Comparison of ENCODE assay signal across 1 cellular context in the genomic region with DNA sequence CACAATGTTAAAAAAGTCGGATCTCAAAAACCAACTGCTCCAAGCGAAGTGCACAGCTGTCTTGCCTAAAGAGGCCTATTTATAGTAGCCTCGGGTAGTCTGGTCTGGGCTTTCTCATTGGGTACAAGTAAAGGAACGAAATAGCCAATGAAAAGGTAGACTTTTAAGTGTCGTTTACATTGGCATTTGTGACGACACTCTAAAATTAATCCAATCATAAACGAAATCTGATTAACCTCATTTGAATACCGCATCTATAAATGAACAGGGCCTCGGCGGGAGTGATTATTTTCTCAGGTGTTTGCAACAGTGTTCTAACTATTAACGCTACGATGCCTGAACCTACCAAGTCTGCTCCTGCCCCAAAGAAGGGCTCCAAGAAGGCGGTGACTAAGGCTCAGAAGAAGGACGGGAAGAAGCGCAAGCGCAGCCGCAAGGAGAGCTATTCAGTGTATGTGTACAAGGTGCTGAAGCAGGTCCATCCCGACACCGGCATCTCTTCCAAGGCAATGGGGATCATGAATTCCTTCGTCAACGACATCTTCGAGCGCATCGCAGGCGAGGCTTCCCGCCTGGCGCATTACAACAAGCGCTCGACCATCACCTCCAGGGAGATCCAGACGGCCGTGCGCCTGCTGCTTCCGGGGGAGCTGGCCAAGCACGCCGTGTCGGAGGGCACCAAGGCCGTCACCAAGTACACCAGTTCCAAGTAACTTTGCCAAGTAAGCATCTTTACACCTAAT.
TF ChIP-seq lines count a peak whose summit lies in the region.

No MANE protein-coding gene starts in this region.

TF ChIP-seq in HepG2, 621 proteins besides CTCF, POLR2A, EP300 and RAD21 (continued from another document and continues in another):
- TF ChIP-seq, protein P1, sequence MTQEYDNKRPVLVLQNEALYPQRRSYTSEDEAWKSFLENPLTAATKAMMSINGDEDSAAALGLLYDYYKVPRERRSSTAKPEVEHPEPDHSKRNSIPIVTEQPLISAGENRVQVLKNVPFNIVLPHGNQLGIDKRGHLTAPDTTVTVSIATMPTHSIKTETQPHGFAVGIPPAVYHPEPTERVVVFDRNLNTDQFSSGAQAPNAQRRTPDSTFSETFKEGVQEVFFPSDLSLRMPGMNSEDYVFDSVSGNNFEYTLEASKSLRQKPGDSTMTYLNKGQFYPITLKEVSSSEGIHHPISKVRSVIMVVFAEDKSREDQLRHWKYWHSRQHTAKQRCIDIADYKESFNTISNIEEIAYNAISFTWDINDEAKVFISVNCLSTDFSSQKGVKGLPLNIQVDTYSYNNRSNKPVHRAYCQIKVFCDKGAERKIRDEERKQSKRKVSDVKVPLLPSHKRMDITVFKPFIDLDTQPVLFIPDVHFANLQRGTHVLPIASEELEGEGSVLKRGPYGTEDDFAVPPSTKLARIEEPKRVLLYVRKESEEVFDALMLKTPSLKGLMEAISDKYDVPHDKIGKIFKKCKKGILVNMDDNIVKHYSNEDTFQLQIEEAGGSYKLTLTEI (CRISPR knock-in tag; conservative IDR thresholded peaks at IDR 0.05): no peak
- TF ChIP-seq CHD2 (IDR thresholded peaks at IDR 0.05; ENCODE audit: low read depth, low read length): no peak
- TF ChIP-seq ARHGAP35 (CRISPR knock-in tag; IDR thresholded peaks at IDR 0.05; ENCODE audit: borderline replicate concordance): peak; percentile 90
- TF ChIP-seq ZNF546 (CRISPR knock-in tag; conservative IDR thresholded peaks at IDR 0.05): peak; percentile 91; the same call in 1 of the 2 replicates
- peak; percentile 76; the same call in 1 of the 2 replicates for TF ChIP-seq NRL (CRISPR knock-in tag; IDR thresholded peaks at IDR 0.05; ENCODE audit: borderline replicate concordance)
- TF ChIP-seq NONO (IDR thresholded peaks at IDR 0.05): no peak
- TF ChIP-seq NONO (CRISPR knock-in tag; conservative IDR thresholded peaks at IDR 0.05): peak; percentile 80
- TF ChIP-seq MED13 (CRISPR knock-in tag; IDR thresholded peaks at IDR 0.05): peak; percentile 91
- TF ChIP-seq ZNF766 (CRISPR knock-in tag; IDR thresholded peaks at IDR 0.05; ENCODE audit: borderline replicate concordance): peak; percentile 86
- TF ChIP-seq, protein P2, sequence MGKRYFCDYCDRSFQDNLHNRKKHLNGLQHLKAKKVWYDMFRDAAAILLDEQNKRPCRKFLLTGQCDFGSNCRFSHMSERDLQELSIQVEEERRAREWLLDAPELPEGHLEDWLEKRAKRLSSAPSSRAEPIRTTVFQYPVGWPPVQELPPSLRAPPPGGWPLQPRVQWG (CRISPR knock-in tag; IDR thresholded peaks at IDR 0.05; ENCODE audit: borderline replicate concordance, low read depth): 0 out of 2 replicates have a peak, but pooled peaks have one; percentile 35
- TF ChIP-seq, protein P3, sequence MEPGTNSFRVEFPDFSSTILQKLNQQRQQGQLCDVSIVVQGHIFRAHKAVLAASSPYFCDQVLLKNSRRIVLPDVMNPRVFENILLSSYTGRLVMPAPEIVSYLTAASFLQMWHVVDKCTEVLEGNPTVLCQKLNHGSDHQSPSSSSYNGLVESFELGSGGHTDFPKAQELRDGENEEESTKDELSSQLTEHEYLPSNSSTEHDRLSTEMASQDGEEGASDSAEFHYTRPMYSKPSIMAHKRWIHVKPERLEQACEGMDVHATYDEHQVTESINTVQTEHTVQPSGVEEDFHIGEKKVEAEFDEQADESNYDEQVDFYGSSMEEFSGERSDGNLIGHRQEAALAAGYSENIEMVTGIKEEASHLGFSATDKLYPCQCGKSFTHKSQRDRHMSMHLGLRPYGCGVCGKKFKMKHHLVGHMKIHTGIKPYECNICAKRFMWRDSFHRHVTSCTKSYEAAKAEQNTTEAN (CRISPR knock-in tag; conservative IDR thresholded peaks at IDR 0.05): peak; percentile 58; the same call in 1 of the 2 replicates
- TF ChIP-seq SNAPC2 (CRISPR knock-in tag; IDR thresholded peaks at IDR 0.05): peak; percentile 90; the same call in 1 of the 2 replicates
- TF ChIP-seq NPAS2 (CRISPR knock-in tag; IDR thresholded peaks at IDR 0.05; ENCODE audit: borderline replicate concordance): no peak
- no peak for TF ChIP-seq MIXL1 (CRISPR knock-in tag; IDR thresholded peaks at IDR 0.05)
- peak; percentile 7 for TF ChIP-seq TEAD3 (CRISPR knock-in tag; optimal IDR thresholded peaks at IDR 0.05; ENCODE audit: borderline replicate concordance)
- TF ChIP-seq ATF5 (CRISPR knock-in tag; IDR thresholded peaks at IDR 0.05; ENCODE audit: low read depth): no peak
- no peak for TF ChIP-seq MEIS1 (CRISPR knock-in tag; IDR thresholded peaks at IDR 0.05; ENCODE audit: borderline replicate concordance)
- peak; percentile 68; the same call in 1 of the 2 replicates for TF ChIP-seq ZSCAN9 (CRISPR knock-in tag; IDR thresholded peaks at IDR 0.05; ENCODE audit: borderline replicate concordance)
- no peak for TF ChIP-seq CBX2 (IDR thresholded peaks at IDR 0.05; ENCODE audit: low read depth, low read length)
- TF ChIP-seq CBX2 (CRISPR knock-in tag; IDR thresholded peaks at IDR 0.05; ENCODE audit: low read depth): no peak; the same call in 1 of the 2 replicates
- TF ChIP-seq REPIN1 (CRISPR knock-in tag; IDR thresholded peaks at IDR 0.05; ENCODE audit: borderline replicate concordance, low read depth): 0 out of 2 replicates have a peak, but pooled peaks have one; percentile 58
- no peak for TF ChIP-seq ZNF484 (CRISPR knock-in tag; IDR thresholded peaks at IDR 0.05; ENCODE audit: borderline replicate concordance, low read depth)
- TF ChIP-seq GLI4 (CRISPR knock-in tag; IDR thresholded peaks at IDR 0.05; ENCODE audit: borderline replicate concordance): no peak
- peak; percentile 80 for TF ChIP-seq ZNF501 (CRISPR knock-in tag; IDR thresholded peaks at IDR 0.05)
- TF ChIP-seq ZNF724P (CRISPR knock-in tag; IDR thresholded peaks at IDR 0.05; ENCODE audit: borderline replicate concordance): peak; percentile 77
- TF ChIP-seq SOX6 (IDR thresholded peaks at IDR 0.05): no peak
- peak; percentile 55; the same call in 1 of the 2 replicates for TF ChIP-seq SOX6 (CRISPR knock-in tag; IDR thresholded peaks at IDR 0.05)
- no peak for TF ChIP-seq ZNF414 (CRISPR knock-in tag; IDR thresholded peaks at IDR 0.05)
- TF ChIP-seq DR1 (CRISPR knock-in tag; IDR thresholded peaks at IDR 0.05): peak; percentile 60
- TF ChIP-seq TAF15 (IDR thresholded peaks at IDR 0.05; ENCODE audit: low read depth, low read length, poor library complexity, severe bottlenecking): no peak
- TF ChIP-seq CSRNP1 (CRISPR knock-in tag; IDR thresholded peaks at IDR 0.05): peak; percentile 75; the same call in 1 of the 2 replicates
- peak; percentile 87; the same call in 1 of the 2 replicates for TF ChIP-seq ZNF720 (CRISPR knock-in tag; IDR thresholded peaks at IDR 0.05)
- no peak for TF ChIP-seq PCBP2 (optimal IDR thresholded peaks at IDR 0.05; ENCODE audit: low read depth, low read length, poor library complexity, severe bottlenecking)
- TF ChIP-seq ZNF530 (CRISPR knock-in tag; IDR thresholded peaks at IDR 0.05; ENCODE audit: low read depth): no peak; the same call in 1 of the 2 replicates
- TF ChIP-seq, protein P4, sequence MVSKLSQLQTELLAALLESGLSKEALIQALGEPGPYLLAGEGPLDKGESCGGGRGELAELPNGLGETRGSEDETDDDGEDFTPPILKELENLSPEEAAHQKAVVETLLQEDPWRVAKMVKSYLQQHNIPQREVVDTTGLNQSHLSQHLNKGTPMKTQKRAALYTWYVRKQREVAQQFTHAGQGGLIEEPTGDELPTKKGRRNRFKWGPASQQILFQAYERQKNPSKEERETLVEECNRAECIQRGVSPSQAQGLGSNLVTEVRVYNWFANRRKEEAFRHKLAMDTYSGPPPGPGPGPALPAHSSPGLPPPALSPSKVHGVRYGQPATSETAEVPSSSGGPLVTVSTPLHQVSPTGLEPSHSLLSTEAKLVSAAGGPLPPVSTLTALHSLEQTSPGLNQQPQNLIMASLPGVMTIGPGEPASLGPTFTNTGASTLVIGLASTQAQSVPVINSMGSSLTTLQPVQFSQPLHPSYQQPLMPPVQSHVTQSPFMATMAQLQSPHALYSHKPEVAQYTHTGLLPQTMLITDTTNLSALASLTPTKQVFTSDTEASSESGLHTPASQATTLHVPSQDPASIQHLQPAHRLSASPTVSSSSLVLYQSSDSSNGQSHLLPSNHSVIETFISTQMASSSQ (IDR thresholded peaks at IDR 0.05; ENCODE audit: low read depth): peak; percentile 59
- TF ChIP-seq, protein P4 (CRISPR knock-in tag; IDR thresholded peaks at IDR 0.05; ENCODE audit: borderline replicate concordance): peak; percentile 50; the same call in 1 of the 2 replicates
- peak; percentile 61 for TF ChIP-seq ZNF124 (CRISPR knock-in tag; IDR thresholded peaks at IDR 0.05)
- peak; percentile 71 for TF ChIP-seq AHDC1 (CRISPR knock-in tag; IDR thresholded peaks at IDR 0.05; ENCODE audit: borderline replicate concordance)
- TF ChIP-seq NFRKB (IDR thresholded peaks at IDR 0.05): no peak
- TF ChIP-seq ZBTB7A (CRISPR knock-in tag; IDR thresholded peaks at IDR 0.05): no peak
